ENCODE assay signal across 8 cellular contexts in genomic region chr20:31861346-31862156, GRCh38. TPM values are rescaled to one million over a fixed set of nuclear protein-coding genes. Genes with fewer than 3 reads are reported as not detected.
A peak's percentile ranks its signal among the peaks of the same experiment; 100 is the strongest.
DNase-seq lines count a peak whose midpoint lies in the region; ATAC-seq and TF ChIP-seq lines count a peak whose summit lies in the region.

No MANE protein-coding gene starts in this region.

- TF ChIP-seq CTCF in GM10248 (IDR thresholded peaks at IDR 0.05; ENCODE audit: control extremely low read depth, extremely low read depth, low read depth, missing control alignments) (no peak), progenitor cell of endocrine pancreas (IDR thresholded peaks at IDR 0.05; ENCODE audit: unreplicated experiment) (peak; percentile 15), upper lobe of right lung (IDR thresholded peaks at IDR 0.05) (no peak)

- ATAC-seq in Right ventricle myocardium superior (ENCODE audit: poor library complexity) (peak; percentile 76), upper lobe of right lung (peak; percentile 81)

- H3K36me3 ChIP-seq in upper lobe of right lung, result no peaks in the 10 kb centered on the region

- no peaks in the 10 kb centered on the region for H3K36me3 Mint-ChIP-seq in progenitor cell of endocrine pancreas (ENCODE audit: insufficient read depth)

- intact Hi-C loops in Right ventricle myocardium superior (cut with DNase I) (no loop called here), upper lobe of right lung (cut with DNase I) (no loop called here)

- H3K9me3 ChIP-seq in upper lobe of right lung, result no peaks in the 10 kb centered on the region

- H3K27me3 ChIP-seq in upper lobe of right lung, result peaks cover 32% of the 10 kb centered on the region

- peaks cover 24% of the 10 kb centered on the region for H3K27me3 Mint-ChIP-seq in progenitor cell of endocrine pancreas

- POLR2A ChIA-PET in GM10248 (lab: Yijun Ruan, JAX), result interaction anchor here (0.6 kb wide), 3 partner anchors 90 to 976 kb away, joined by 3 read pairs; partner anchors contain the start of gene PDRG1

- DNase-seq in GM10248 (ENCODE audit: extremely low spot score) (peak; percentile 92), RPMI8226 (peak; percentile 66), activated gamma-delta T cell treated with Interleukin-2 at 50 U/mL for 16 hours (peak; percentile 62), Right ventricle myocardium superior (peak; percentile 72), progenitor cell of endocrine pancreas (ENCODE audit: low spot score, unreplicated experiment) (peak; percentile 85), upper lobe of right lung (peak; percentile 85), superior temporal gyrus (ENCODE audit: extremely low spot score) (no peak)
- peak; percentile 76 for DNase-seq in Jurkat, Clone E6-1 (ENCODE audit: low read depth, low spot score)

- H3K27ac Mint-ChIP-seq in progenitor cell of endocrine pancreas, result peak overlapping the region; percentile 92

- CTCF ChIA-PET in GM10248 (lab: Yijun Ruan, JAX), result interaction anchor here (1.3 to 5.8 kb wide), 3 partner anchors 10 to 169 kb away, joined by 4 to 54 read pairs (median 16); partner anchors contain the start of gene PDRG1

- peak overlapping the region; percentile 90 for H3K4me3 Mint-ChIP-seq in progenitor cell of endocrine pancreas (ENCODE audit: low read depth)

- H3K9me3 Mint-ChIP-seq in progenitor cell of endocrine pancreas (ENCODE audit: low read depth), result no peaks in the 10 kb centered on the region

- H3K27ac ChIP-seq in upper lobe of right lung, result no peak overlapping the region

- peaks cover 11% of the 10 kb centered on the region for H3K4me1 ChIP-seq in upper lobe of right lung

- peak overlapping the region; percentile 60 for H3K4me3 ChIP-seq in Jurkat, Clone E6-1 (ENCODE audit: low read length)
- H3K4me3 ChIP-seq in upper lobe of right lung, result peak overlapping the region; percentile 56

- H3K4me1 Mint-ChIP-seq in progenitor cell of endocrine pancreas (ENCODE audit: low read depth), result peaks cover 12% of the 10 kb centered on the region

RNA-seq across cellular contexts. Expression of gene DUSP15, which starts 8.8 kb away (rescaled TPM):
- polyA plus RNA-seq in Jurkat, Clone E6-1 (2012; ENCODE audit: insufficient read depth, insufficient read length), result 2.3 TPM
- total RNA-seq in Right ventricle myocardium superior (2.5 TPM), progenitor cell of endocrine pancreas (13.2 and 14.9 TPM in 2 replicates), upper lobe of right lung (2.4 TPM)

RNA-seq across cellular contexts. Expression of gene TTLL9, which starts 8.9 kb away (rescaled TPM):
- not detected for polyA plus RNA-seq in Jurkat, Clone E6-1 (2012; ENCODE audit: insufficient read depth, insufficient read length)
- total RNA-seq in Right ventricle myocardium superior (not detected), progenitor cell of endocrine pancreas (2.4 TPM in 2 replicates), upper lobe of right lung (0.49 TPM)

RNA-seq across cellular contexts. Expression of gene FOXS1, which starts 16.1 kb away (rescaled TPM):
- polyA plus RNA-seq in Jurkat, Clone E6-1 (2012; ENCODE audit: insufficient read depth, insufficient read length), result not detected
- total RNA-seq in Right ventricle myocardium superior (0.62 TPM), progenitor cell of endocrine pancreas (not detected in 2 replicates), upper lobe of right lung (3.3 TPM)

RNA-seq across cellular contexts. Expression of gene MYLK2, which starts 42.4 kb away (rescaled TPM):
- polyA plus RNA-seq in Jurkat, Clone E6-1 (2012; ENCODE audit: insufficient read depth, insufficient read length), result 0.91 TPM
- 0.19 TPM for total RNA-seq in Right ventricle myocardium superior
- 0.38 and 0.42 TPM in 2 replicates for total RNA-seq in progenitor cell of endocrine pancreas
- total RNA-seq in upper lobe of right lung, result not detected
